In the genomic region with DNA sequence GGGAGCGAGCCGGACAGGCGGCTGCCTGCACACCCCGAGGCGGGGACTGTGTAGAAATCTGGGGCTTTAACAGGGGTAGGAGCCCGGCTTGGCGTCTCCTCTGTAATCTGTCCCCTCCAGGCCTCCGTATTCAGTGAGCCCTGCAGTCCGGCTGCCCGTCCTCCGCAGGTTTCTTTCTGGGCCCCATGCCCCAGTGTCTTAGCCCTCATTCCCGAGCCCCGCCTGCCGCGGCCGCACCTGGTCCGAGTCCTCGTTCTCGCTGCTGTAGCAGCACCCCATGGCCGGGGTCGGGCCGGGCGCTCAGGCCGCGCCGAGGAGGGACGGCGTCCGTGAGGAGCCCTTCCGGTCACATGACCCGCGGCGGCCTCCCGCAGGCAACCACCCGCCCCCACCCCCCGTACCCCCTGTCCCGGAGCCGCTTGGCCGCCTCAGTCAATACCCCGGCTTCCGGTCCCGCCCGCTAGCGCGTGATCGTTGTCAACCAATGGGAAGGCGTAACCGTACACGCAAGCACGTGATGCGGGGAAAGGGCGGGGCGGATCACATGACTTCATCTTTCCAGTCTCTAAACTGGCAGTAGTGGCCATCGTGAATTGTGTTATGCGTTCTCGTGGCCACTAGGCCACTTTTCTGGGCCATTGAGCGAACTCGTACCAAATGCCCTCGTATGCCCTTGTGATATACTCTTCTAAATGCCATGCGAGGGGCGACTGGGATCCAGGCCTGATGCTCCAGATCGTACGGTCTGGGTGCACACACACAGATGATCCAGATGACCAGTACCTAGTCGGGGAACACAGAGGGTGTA, we compare ENCODE assay signal across 8 cellular contexts. TPM values are rescaled to one million over a fixed set of nuclear protein-coding genes. Genes with fewer than 3 reads are reported as not detected.
DNase-seq lines count a peak whose midpoint lies in the region; ATAC-seq and TF ChIP-seq lines count a peak whose summit lies in the region.

A gene (minus strand): TSS at position 352 of the 808 bp plus-strand sequence. CDS start 73 bp downstream, at position 279.

- ATAC-seq in GM21526 (IDR thresholded peaks at IDR 0.05; ENCODE audit: low FRiP score, unreplicated experiment) (peak; percentile 70), IMR-90 (ENCODE audit: low read depth) (peak; percentile 95)

- H3K36me3 ChIP-seq in IMR-90 (ENCODE audit: control insufficient read depth, insufficient read depth, low read length): peaks cover 20% of the 10 kb centered on the region

- peak; percentile 98 for DNase-seq in DMS 273 (lab: John Stamatoyannopoulos, UW; ENCODE audit: unreplicated experiment)
- DNase-seq in IMR-90: peak; percentile 99
- DNase-seq in OCI-M1 (lab: John Stamatoyannopoulos, UW): peak; percentile 100
- peak; percentile 97 for DNase-seq in activated T-cell treated with anti-CD3 and anti-CD28 coated beads for 24 hours (ENCODE audit: low read depth)
- peak; percentile 87 for DNase-seq in epidermal melanocyte (ENCODE audit: insufficient read length, low spot score)
- DNase-seq in stimulated activated CD8-positive, alpha-beta memory T cell treated with anti-CD3 and anti-CD28 coated beads, Interleukin-4, amount 100 ng/mL, for 1 hour (ENCODE audit: low read depth in 2 of 2, low spot score in 1 of 2): peak; percentile 96 to 97

- dilution Hi-C loops in IMR-90 (cut with HindIII; ENCODE audit: low sequenced_read_pairs, unreplicated experiment): no loop called here

- TF ChIP-seq RAD21 in IMR-90 (IDR thresholded peaks at IDR 0.05; ENCODE audit: low read length): peak; percentile 37

- no peaks in the 10 kb centered on the region for H3K27me3 ChIP-seq in IMR-90 (ENCODE audit: control insufficient read depth, insufficient read depth, low read length)
- H3K27me3 ChIP-seq in mononuclear cell (ENCODE audit: insufficient read depth, low read length): no peaks in the 10 kb centered on the region

- H4K20me1 ChIP-seq in IMR-90 (ENCODE audit: insufficient read depth, low read length): no peaks in the 10 kb centered on the region; the same call in 1 of the 2 replicates

- peak within 1 kb of the TSS; percentile 86 to 100 for H4K8ac ChIP-seq in IMR-90 (ENCODE audit: low read depth in 2 of 2, low read length in 2 of 2)

- peak within 1 kb of the TSS; percentile 94 for H4K5ac ChIP-seq in IMR-90 (ENCODE audit: low read depth, low read length)

- H2AK5ac ChIP-seq in IMR-90 (ENCODE audit: low read depth, low read length): peak within 1 kb of the TSS; percentile 96

- H3K23ac ChIP-seq in IMR-90 (ENCODE audit: low read depth, low read length): peak within 1 kb of the TSS; percentile 97

- peak within 1 kb of the TSS; percentile 98 for H3K4me2 ChIP-seq in IMR-90 (ENCODE audit: low read depth, low read length)

- intact Hi-C loops in IMR-90 (cut with micrococcal nuclease): loop anchor here (1.0 to 5.0 kb wide), 4 partner anchors 78 to 331 kb away; a partner anchor contains a TSS

- H3K14ac ChIP-seq in IMR-90 (replicated peaks; ENCODE audit: low read depth, low read length): peak within 1 kb of the TSS; percentile 99

- peak within 1 kb of the TSS; percentile 98 for H3K4ac ChIP-seq in IMR-90 (ENCODE audit: low read depth, low read length)

- CTCF ChIA-PET in IMR-90 (lab: Yijun Ruan, JAX): interaction anchor here (0.6 to 2.3 kb wide), 2 partner anchors 12 to 69 kb away, joined by 3 to 10 read pairs; no protein-coding TSS in a partner anchor

- H2BK15ac ChIP-seq in IMR-90 (ENCODE audit: low read depth, low read length): peak within 1 kb of the TSS; percentile 37; the same call in 2 of the 3 replicates

- peak within 1 kb of the TSS; percentile 89 for H3K9ac ChIP-seq in IMR-90 (ENCODE audit: low read depth, low read length)

- TF ChIP-seq CTCF in IMR-90 (conservative IDR thresholded peaks at IDR 0.05; ENCODE audit: low read depth, low read length): peak; percentile 48

- H3K9me3 ChIP-seq in IMR-90 (ENCODE audit: control insufficient read depth, insufficient read depth, low read length) (no peaks in the 10 kb centered on the region), mononuclear cell (ENCODE audit: low read depth, low read length) (no peaks in the 10 kb centered on the region)

- peak within 1 kb of the TSS; percentile 53 for H3K18ac ChIP-seq in IMR-90 (ENCODE audit: low read depth, low read length)

- H2AFZ ChIP-seq in IMR-90 (replicated peaks; ENCODE audit: low read length, poor library complexity): peak within 1 kb of the TSS; percentile 95

- POLR2A ChIA-PET in IMR-90 (lab: Charles Lee; ENCODE audit: unreplicated experiment): interaction anchor here (1.3 kb wide), 1 partner anchor 9 kb away, joined by 4 read pairs; a partner anchor contains a TSS

- peak within 1 kb of the TSS; percentile 99 for H2AK9ac ChIP-seq in IMR-90 (replicated peaks; ENCODE audit: low read depth, low read length, poor library complexity)

- peak within 1 kb of the TSS; percentile 74 for H2BK120ac ChIP-seq in IMR-90 (ENCODE audit: low read depth, low read length)

- peaks cover 10% of the 10 kb centered on the region for H3K4me1 ChIP-seq in IMR-90 (ENCODE audit: control insufficient read depth, insufficient read depth, low read length)
- peaks cover 48% of the 10 kb centered on the region for H3K4me1 ChIP-seq in mononuclear cell (ENCODE audit: insufficient read depth, low read length)

- H4K91ac ChIP-seq in IMR-90 (ENCODE audit: insufficient read depth, low read depth, low read length): peak within 1 kb of the TSS; percentile 91

- H3K4me3 ChIP-seq in IMR-90 (ENCODE audit: insufficient read depth, low read depth, low read length) (peak within 1 kb of the TSS; percentile 75), mononuclear cell (ENCODE audit: low read length) (peak within 1 kb of the TSS; percentile 74)

- peaks cover 39% of the 10 kb centered on the region for H3K9me1 ChIP-seq in IMR-90 (ENCODE audit: insufficient read depth, low read length)

- peak within 1 kb of the TSS; percentile 36; the same call in 1 of the 2 replicates for H2BK20ac ChIP-seq in IMR-90 (ENCODE audit: low read depth, low read length)

- BruUV-seq in IMR-90 (replicated peaks; lab: Mats Ljungman, UMichigan): TSS peak; percentile 70

- H2BK5ac ChIP-seq in IMR-90 (ENCODE audit: low read depth, low read length, poor library complexity, severe bottlenecking): peak within 1 kb of the TSS; percentile 90

- peak within 1 kb of the TSS; percentile 94 for H3K27ac ChIP-seq in IMR-90 (ENCODE audit: insufficient read depth, low read length)

- in situ Hi-C loops in IMR-90 (cut with MboI; ENCODE audit: low sequenced_read_pairs): no loop called here

- WGBS in IMR-90 (ENCODE audit: extremely low coverage in 2 of 2, insufficient read length in 1 of 2), 2 experiments: 6% methylated on average over 28 of the region's 64 CpGs; no CpG with 5 or more reads in 1 of the 2 experiments

- TF ChIP-seq POLR2A in IMR-90 (IDR thresholded peaks at IDR 0.05; ENCODE audit: low read depth, low read length): peak; percentile 93

- H3K79me1 ChIP-seq in IMR-90 (ENCODE audit: low read depth in 1 of 2, low read length in 2 of 2): peaks cover 34 to 56% of the 10 kb centered on the region in 2 experiments

- peak within 1 kb of the TSS; percentile 90 for H3K56ac ChIP-seq in IMR-90 (ENCODE audit: extremely low read depth, insufficient read depth, low read length)

TF ChIP-seq in IMR-90, 13 proteins besides CTCF, POLR2A, EP300 and RAD21:
- TF ChIP-seq, protein P1, sequence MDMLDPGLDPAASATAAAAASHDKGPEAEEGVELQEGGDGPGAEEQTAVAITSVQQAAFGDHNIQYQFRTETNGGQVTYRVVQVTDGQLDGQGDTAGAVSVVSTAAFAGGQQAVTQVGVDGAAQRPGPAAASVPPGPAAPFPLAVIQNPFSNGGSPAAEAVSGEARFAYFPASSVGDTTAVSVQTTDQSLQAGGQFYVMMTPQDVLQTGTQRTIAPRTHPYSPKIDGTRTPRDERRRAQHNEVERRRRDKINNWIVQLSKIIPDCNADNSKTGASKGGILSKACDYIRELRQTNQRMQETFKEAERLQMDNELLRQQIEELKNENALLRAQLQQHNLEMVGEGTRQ (IDR thresholded peaks at IDR 0.05; ENCODE audit: low read depth, low read length): peak; percentile 99
- peak; percentile 84; the same call in 1 of the 2 replicates for TF ChIP-seq FOS (IDR thresholded peaks at IDR 0.05; ENCODE audit: low read depth, low read length)
- TF ChIP-seq MAFK (IDR thresholded peaks at IDR 0.05; ENCODE audit: low read depth, low read length): no peak
- peak; percentile 97 for TF ChIP-seq BHLHE40 (IDR thresholded peaks at IDR 0.05; ENCODE audit: low read depth, low read length)
- peak; percentile 39 for TF ChIP-seq SMC3 (IDR thresholded peaks at IDR 0.05; ENCODE audit: low read depth, low read length)
- no peak for TF ChIP-seq CEBPB (IDR thresholded peaks at IDR 0.05; ENCODE audit: low read depth, low read length)
- no peak for TF ChIP-seq RFX5 (IDR thresholded peaks at IDR 0.05; ENCODE audit: low read depth, low read length)
- TF ChIP-seq NFE2L2 (IDR thresholded peaks at IDR 0.05; ENCODE audit: low read depth, low read length): no peak
- TF ChIP-seq CHD1 (IDR thresholded peaks at IDR 0.05; ENCODE audit: low read depth, low read length): no peak
- TF ChIP-seq, protein P2, sequence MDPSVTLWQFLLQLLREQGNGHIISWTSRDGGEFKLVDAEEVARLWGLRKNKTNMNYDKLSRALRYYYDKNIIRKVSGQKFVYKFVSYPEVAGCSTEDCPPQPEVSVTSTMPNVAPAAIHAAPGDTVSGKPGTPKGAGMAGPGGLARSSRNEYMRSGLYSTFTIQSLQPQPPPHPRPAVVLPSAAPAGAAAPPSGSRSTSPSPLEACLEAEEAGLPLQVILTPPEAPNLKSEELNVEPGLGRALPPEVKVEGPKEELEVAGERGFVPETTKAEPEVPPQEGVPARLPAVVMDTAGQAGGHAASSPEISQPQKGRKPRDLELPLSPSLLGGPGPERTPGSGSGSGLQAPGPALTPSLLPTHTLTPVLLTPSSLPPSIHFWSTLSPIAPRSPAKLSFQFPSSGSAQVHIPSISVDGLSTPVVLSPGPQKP (IDR thresholded peaks at IDR 0.05; ENCODE audit: borderline replicate concordance, low read depth, low read length): no peak
- TF ChIP-seq MAZ (IDR thresholded peaks at IDR 0.05; ENCODE audit: borderline replicate concordance, low read depth, low read length): peak; percentile 90
- peak; percentile 53; the same call in 1 of the 2 replicates for TF ChIP-seq MXI1 (IDR thresholded peaks at IDR 0.05; ENCODE audit: borderline replicate concordance, low read depth, low read length)
- TF ChIP-seq RCOR1 (IDR thresholded peaks at IDR 0.05; ENCODE audit: insufficient replicate concordance, low read length): peak; percentile 42

RNA-seq across cellular contexts. Expression of the gene that starts here (rescaled TPM):
- total RNA-seq in IMR-90 (2012; rRNA removed): 118 and 137 TPM in 2 replicates
- polyA plus RNA-seq in IMR-90 (2012; rRNA removed): 126 and 131 TPM in 2 replicates
- 138 and 178 TPM in 2 replicates for polyA plus RNA-seq in IMR-90 (2012; cell fraction: cytosol; rRNA removed)
- 55.2 and 81.9 TPM in 2 replicates for polyA plus RNA-seq in IMR-90 (2012; cell fraction: nucleus; rRNA removed; ENCODE audit: low replicate concordance)
- total RNA-seq in mononuclear cell: 88.5 TPM

Comparison
In these comparisons a context has a peak if more than half of its experiments do, and no peak if none do; other contexts are left out.
1. Peak in every context shown above with its lines: DNase-seq, ATAC-seq, H3K4me3 ChIP-seq and H3K27ac ChIP-seq.